In genomic region chr3:185733980-185734724, GRCh38 we compare ENCODE assay signal across 8 cellular contexts.
DNase-seq lines count a peak whose midpoint lies in the region; ATAC-seq, FAIRE-seq and TF ChIP-seq lines count a peak whose summit lies in the region.

No MANE protein-coding gene starts in this region.

- TF ChIP-seq CTCF in SU-DHL-6 (IDR thresholded peaks at IDR 0.05; ENCODE audit: insufficient read depth, low read length, poor library complexity, severe bottlenecking) = peak; percentile 23
- peak; percentile 10 to 41 (median 22) for TF ChIP-seq CTCF in gastroesophageal sphincter (IDR thresholded peaks at IDR 0.05)
- TF ChIP-seq CTCF in psoas muscle (IDR thresholded peaks at IDR 0.05) = peak; percentile 75

- ATAC-seq in gastroesophageal sphincter (no peak), psoas muscle (peak in 3 of 4 donors; percentile 90 to 93 (median 93)), GM21515 (IDR thresholded peaks at IDR 0.05; ENCODE audit: unreplicated experiment) (no peak), GM19351 (IDR thresholded peaks at IDR 0.05; ENCODE audit: unreplicated experiment) (no peak)

- no peak overlapping the region for H3K4me3 ChIP-seq in SU-DHL-6 (ENCODE audit: insufficient read depth, low read length, poor library complexity, severe bottlenecking)
- H3K4me3 ChIP-seq in gastroesophageal sphincter = no peak overlapping the region
- no peak overlapping the region for H3K4me3 ChIP-seq in psoas muscle

- TF ChIP-seq EP300 in gastroesophageal sphincter (IDR thresholded peaks at IDR 0.05) = no peak

- DNase-seq in 8988T = peak; percentile 58
- DNase-seq in NCI-H128 (lab: John Stamatoyannopoulos, UW; ENCODE audit: unreplicated experiment) = peak; percentile 31
- no peak for DNase-seq in psoas muscle

- FAIRE-seq in G401.6 (lab: Jason Lieb, UNC) = peak; percentile 95

- no peaks in the 10 kb centered on the region for H3K36me3 ChIP-seq in SU-DHL-6 (ENCODE audit: low read length)
- no peaks in the 10 kb centered on the region for H3K36me3 ChIP-seq in gastroesophageal sphincter
- no peaks in the 10 kb centered on the region for H3K36me3 ChIP-seq in psoas muscle (ENCODE audit: insufficient read depth in 1 of 2, low read depth in 1 of 2)

- no peaks in the 10 kb centered on the region for H3K27me3 ChIP-seq in SU-DHL-6 (ENCODE audit: low read length)
- peaks cover 4% of the 10 kb centered on the region for H3K27me3 ChIP-seq in gastroesophageal sphincter
- no peaks in the 10 kb centered on the region for H3K27me3 ChIP-seq in psoas muscle (ENCODE audit: insufficient read depth in 3 of 3, low read length in 2 of 3)

- H3K4me2 ChIP-seq in SU-DHL-6 (ENCODE audit: low read depth, low read length, poor library complexity, severe bottlenecking) = no peak overlapping the region

- no peaks in the 10 kb centered on the region for H3F3A ChIP-seq in SU-DHL-6 (ENCODE audit: insufficient read depth)

- no peak for TF ChIP-seq POLR2A in gastroesophageal sphincter (IDR thresholded peaks at IDR 0.05)

- intact Hi-C loops in psoas muscle (cut with DNase I) = loop anchor here (2.0 to 5.0 kb wide), 2 partner anchors 35 to 38 kb away; no protein-coding TSS in a partner anchor

- H3K9me3 ChIP-seq in SU-DHL-6 (ENCODE audit: insufficient read depth, low read length) (no peaks in the 10 kb centered on the region), gastroesophageal sphincter (no peaks in the 10 kb centered on the region), psoas muscle (no peaks in the 10 kb centered on the region)

- 63 to 68% methylated on average over 9 to 10 of the region's 10 CpGs for WGBS in gastroesophageal sphincter (ENCODE audit: low coverage in 1 of 2), 2 donors
- 64 to 67% (median 67%) methylated on average over 10 of the region's 10 CpGs for WGBS in psoas muscle, 3 donors

- no peaks in the 10 kb centered on the region for H4K20me1 ChIP-seq in SU-DHL-6 (ENCODE audit: low read depth, low read length)

- H3K79me2 ChIP-seq in SU-DHL-6 (ENCODE audit: insufficient read depth, low read length) = no peaks in the 10 kb centered on the region

- no peak overlapping the region for H3K9ac ChIP-seq in SU-DHL-6 (ENCODE audit: low read length)

- no peaks in the 10 kb centered on the region for H3K9me2 ChIP-seq in SU-DHL-6 (replicated peaks; ENCODE audit: insufficient read depth, low read length)

- H3K27ac ChIP-seq in SU-DHL-6 (ENCODE audit: low read depth, low read length) (no peak overlapping the region), gastroesophageal sphincter (no peak overlapping the region), psoas muscle (no peak overlapping the region)

- H2AFZ ChIP-seq in SU-DHL-6 (ENCODE audit: low read depth, low read length, severe bottlenecking) = no peak overlapping the region

- H3K4me1 ChIP-seq in gastroesophageal sphincter (no peaks in the 10 kb centered on the region), psoas muscle (no peaks in the 10 kb centered on the region)

Comparison
In these comparisons a context has a peak if more than half of its experiments do, and no peak if none do; other contexts are left out.
1. DNase-seq: peak in 8988T (single experiment) and NCI-H128 (single experiment); none in psoas muscle (0 of 2).
2. CTCF ChIP-seq: peak in every context shown above with its lines; median percentile 75 in psoas muscle; 23 in SU-DHL-6; 22 in gastroesophageal sphincter.
3. ATAC-seq: peak in psoas muscle (3 of 4); none in gastroesophageal sphincter (single experiment), GM21515 (single experiment) and GM19351 (single experiment).